ENCODE assay signal across 14 cellular contexts in the genomic region with DNA sequence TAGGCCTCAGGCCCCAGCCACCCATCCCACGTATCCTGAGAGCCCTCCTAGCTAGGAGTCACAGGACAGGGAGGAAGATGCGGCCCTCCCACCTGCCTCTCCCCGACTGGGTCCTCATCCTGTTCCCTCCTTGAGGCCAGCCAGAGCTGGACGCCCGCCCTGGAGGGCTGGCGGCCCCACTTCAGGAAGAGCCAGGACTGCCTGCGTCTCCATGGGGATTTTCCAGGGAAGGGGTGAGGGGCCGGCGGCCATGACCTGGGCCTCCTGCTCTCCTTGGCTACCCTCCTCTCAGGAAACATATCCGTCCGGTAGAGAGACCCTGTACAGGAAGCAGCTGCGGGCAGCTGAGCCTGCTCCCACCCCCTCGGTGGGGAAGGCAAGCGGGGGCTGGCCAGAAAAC. TPM values are rescaled to one million over a fixed set of nuclear protein-coding genes. Genes with fewer than 3 reads are reported as not detected.
DNase-seq lines count a peak whose midpoint lies in the region; ATAC-seq and TF ChIP-seq lines count a peak whose summit lies in the region.
"Had no signal": no experiment of that assay in that cellular context is flagged by ENCODE, and none has a peak within 500 bp of the region (broad histone marks: within the 10 kb centered on the region; RNA-seq: fewer than 3 reads in every experiment).

No MANE protein-coding gene starts in this region.

- peaks cover 0 to 87% of the 10 kb centered on the region in 2 donors for H3K36me3 ChIP-seq in left lung
- H3K36me3 ChIP-seq in spleen = peaks cover 0 to 100% (median 88%) of the 10 kb centered on the region in 6 donors
- H3K36me3 ChIP-seq in MG63 = peaks cover 91% of the 10 kb centered on the region

- peaks cover 16 to 27% of the 10 kb centered on the region in 2 experiments for H3K4me1 Mint-ChIP-seq in H9

- H3K56ac ChIP-seq in H9 (ENCODE audit: insufficient read length, low read depth, low read length) = no peak overlapping the region

- H3K4me3 Mint-ChIP-seq in H9 = no peak overlapping the region
- H3K4me3 Mint-ChIP-seq: activated CD4-positive, alpha-beta memory T cell treated with anti-CD3 and anti-CD28 coated beads, Interleukin-2, amount 10 ng/mL, durations not matched to agents 7 days and 5 days; mesothelial cell of epicardium had no signal

- no peak overlapping the region for H2AK5ac ChIP-seq in H9 (ENCODE audit: insufficient read length, low read length)

- H3K4ac ChIP-seq in H9 (ENCODE audit: low read depth, low read length) = no peak overlapping the region

- no peak overlapping the region for H3T11ph ChIP-seq in H9 (ENCODE audit: low read length)

- no peak overlapping the region for H3K4me2 ChIP-seq in H9 (ENCODE audit: insufficient read depth, insufficient read length, low read length)
- H3K4me2 ChIP-seq: SK-N-SH had no signal

- H3K79me1 ChIP-seq in H9 (ENCODE audit: insufficient read depth, low read depth, low read length, poor library complexity, severe bottlenecking) = no peaks in the 10 kb centered on the region

- no peak overlapping the region for H3K14ac ChIP-seq in H9 (ENCODE audit: insufficient read depth, low read length)

- no peak overlapping the region for H2BK20ac ChIP-seq in H9 (ENCODE audit: low read depth, low read length, poor library complexity, severe bottlenecking)

- H2BK5ac ChIP-seq in H9 (ENCODE audit: insufficient read length, low read length) = no peak overlapping the region

- H3K27ac ChIP-seq in H9 (ENCODE audit: insufficient read length, low read depth, low read length) (no peak overlapping the region), dorsolateral prefrontal cortex (peak overlapping the region in 54 of 59 donors; percentile 3 to 85 (median 69)), left lung (peak overlapping the region in 1 of 2 donors; percentile 58), spleen (peak overlapping the region; percentile 32 to 93 (median 67))

- H3K36me3 Mint-ChIP-seq in H9 (ENCODE audit: insufficient read depth in 1 of 3, low read depth in 3 of 3) = peaks cover 52 to 92% (median 90%) of the 10 kb centered on the region in 3 experiments

- no peak overlapping the region for H3K9ac ChIP-seq in H9 (ENCODE audit: extremely low read depth, insufficient read length, low read length)
- H3K9ac ChIP-seq: SK-N-SH had no signal

- H2BK12ac ChIP-seq in H9 (ENCODE audit: insufficient read length, low read depth, low read length) = no peak overlapping the region

- no peak overlapping the region for H4K5ac ChIP-seq in H9 (ENCODE audit: insufficient read length, low read depth, low read length)

- H3K23me2 ChIP-seq in H9 (ENCODE audit: insufficient read length, low read depth, low read length, poor library complexity, severe bottlenecking) = no peaks in the 10 kb centered on the region

- TF ChIP-seq POLR2A in spleen (IDR thresholded peaks at IDR 0.05) = peak in 1 of 3 donors; percentile 14

- H3K9me3 Mint-ChIP-seq in H9 = no peaks in the 10 kb centered on the region
- H3K9me3 Mint-ChIP-seq: activated CD4-positive, alpha-beta memory T cell treated with anti-CD3 and anti-CD28 coated beads, Interleukin-2, amount 10 ng/mL, durations not matched to agents 7 days and 5 days; mesothelial cell of epicardium had no signal

- H2BK120ac ChIP-seq in H9 (ENCODE audit: low read depth, low read length, poor library complexity, severe bottlenecking) = no peak overlapping the region

- H3K4me1 ChIP-seq in H9 (ENCODE audit: insufficient read depth, low read length) = no peaks in the 10 kb centered on the region
- H3K4me1 ChIP-seq in left lung = peaks cover 6 to 71% of the 10 kb centered on the region in 2 donors
- peaks cover 43 to 100% (median 86%) of the 10 kb centered on the region in 6 donors for H3K4me1 ChIP-seq in spleen

- no peak overlapping the region for H4K8ac ChIP-seq in H9 (replicated peaks; ENCODE audit: insufficient read length, low read depth, low read length)

- ATAC-seq in left lung = peak; percentile 1
- no peak for ATAC-seq in HG03045 (IDR thresholded peaks at IDR 0.05; ENCODE audit: unreplicated experiment)
- no peak for ATAC-seq in HG02610 (IDR thresholded peaks at IDR 0.05; ENCODE audit: unreplicated experiment)
- no peak for ATAC-seq in GM21423 (IDR thresholded peaks at IDR 0.05; ENCODE audit: unreplicated experiment)
- ATAC-seq: PC-3 had no signal

- no peak overlapping the region for H3K23ac ChIP-seq in H9 (ENCODE audit: insufficient read length, low read depth, low read length)

- no peak overlapping the region for H3K18ac ChIP-seq in H9 (ENCODE audit: insufficient read length, low read depth, low read length)

- H3K27ac Mint-ChIP-seq in H9 = peak overlapping the region in 2 of 3 experiments; percentile 50 to 85; a peak in 2 of 7 replicates
- H3K27ac Mint-ChIP-seq: activated CD4-positive, alpha-beta memory T cell treated with anti-CD3 and anti-CD28 coated beads, Interleukin-2, amount 10 ng/mL, durations not matched to agents 7 days and 5 days had no signal

- H3K9me3 ChIP-seq in H9 (ENCODE audit: control insufficient read depth, low read depth, low read length) (no peaks in the 10 kb centered on the region), left lung (no peaks in the 10 kb centered on the region), spleen (no peaks in the 10 kb centered on the region), MG63 (no peaks in the 10 kb centered on the region)
- H3K9me3 ChIP-seq: SK-N-SH had no signal

- TF ChIP-seq CTCF in H9 (conservative IDR thresholded peaks at IDR 0.05) = no peak
- no peak for TF ChIP-seq CTCF in dorsolateral prefrontal cortex (IDR thresholded peaks at IDR 0.05 in 54 of 56, conservative IDR thresholded peaks at IDR 0.05 in 2 of 56; ENCODE audit: low read depth in 1 of 56, partially characterized antibody in 56 of 56)
- no peak for TF ChIP-seq CTCF in left lung (IDR thresholded peaks at IDR 0.05)
- TF ChIP-seq CTCF in spleen (IDR thresholded peaks at IDR 0.05 in 8 of 11, conservative IDR thresholded peaks at IDR 0.05 in 3 of 11) = no peak

- no peaks in the 10 kb centered on the region; the same call in 1 of the 2 replicates for H3K79me2 ChIP-seq in H9 (ENCODE audit: insufficient read depth, low read length)

- intact Hi-C loops in dorsolateral prefrontal cortex (cut with DNase I) = loop anchor here (5.0 kb wide), 2 partner anchors 66 to 116 kb away; partner anchors contain the start of gene DACT3 (in 1 of the 2)
- intact Hi-C loops in left lung (cut with DNase I) = no loop called here
- intact Hi-C loops in spleen (cut with DNase I; ENCODE audit: low total_unique reads) = loop anchor here (2.0 kb wide), 1 partner anchor 23 kb away; no protein-coding TSS in a partner anchor

- H4K20me1 ChIP-seq in H9 (ENCODE audit: control insufficient read depth, insufficient read depth, insufficient read length) = peaks cover under 1% of the 10 kb centered on the region

- H3K27me3 ChIP-seq in H9 (ENCODE audit: insufficient read depth, low read length) (no peaks in the 10 kb centered on the region), dorsolateral prefrontal cortex (no peaks in the 10 kb centered on the region), left lung (no peaks in the 10 kb centered on the region), spleen (replicated peaks in 1 of 7) (no peaks in the 10 kb centered on the region), MG63 (no peaks in the 10 kb centered on the region)

- no peak overlapping the region for H2AFZ ChIP-seq in H9 (ENCODE audit: low read length)

- H3K27me3 Mint-ChIP-seq in H9 (ENCODE audit: low read depth) = no peaks in the 10 kb centered on the region; the same call in 1 of the 2 replicates
- H3K27me3 Mint-ChIP-seq: activated CD4-positive, alpha-beta memory T cell treated with anti-CD3 and anti-CD28 coated beads, Interleukin-2, amount 10 ng/mL, durations not matched to agents 7 days and 5 days had no signal

- no peak overlapping the region for H2BK15ac ChIP-seq in H9 (ENCODE audit: low read depth, low read length)

- H4K91ac ChIP-seq in H9 (ENCODE audit: insufficient read length, low read depth, low read length) = no peak overlapping the region

- WGBS in H9 (ENCODE audit: extremely low coverage, insufficient read length, low lambda C conversion rate) = no CpG with 5 or more reads among the region's 14 CpGs
- WGBS in spleen, 5 donors = 40 to 54% (median 52%) methylated on average over 8 to 14 of the region's 14 CpGs

- DNase-seq in H9 (no peak), dorsolateral prefrontal cortex (no peak), left lung (peak in 1 of 2 donors; percentile 61), spleen (peak; percentile 79), MG63 (no peak)
- DNase-seq: NCI-H187 treated with DMSO at 0.1 percent for 48 hours, occipital lobe had no signal

- H3K4me3 ChIP-seq in dorsolateral prefrontal cortex (peak overlapping the region in 6 of 59 donors; percentile 5 to 16 (median 8)), left lung (no peak overlapping the region), spleen (peak overlapping the region in 3 of 8 donors; percentile 3 to 57 (median 33)), MG63 (no peak overlapping the region)

RNA-seq across cellular contexts. Expression of gene PRKD2, which starts 11.3 kb away (rescaled TPM):
- total RNA-seq in H9 (2021) (60.7 and 60.8 TPM in 2 replicates), dorsolateral prefrontal cortex (10 to 100 TPM in 104 of 120 experiments, 1 to 10 TPM in 16; 6.8 to 37.3 (median 13.5) TPM), left lung (10 to 100 TPM; 37.8 to 48.5 TPM), spleen (100 to 1,000 TPM in 4 of 7 donors, 10 to 100 TPM in 3; 76.3 to 127 (median 115) TPM)
- polyA plus RNA-seq in spleen = 100 to 1,000 TPM in 2 of 3 donors, 10 to 100 TPM in 1; 63.4 to 132 (median 105) TPM
- 8.6 and 20.4 TPM in 2 replicates for total RNA-seq in MG63 (2014; rRNA removed; shearing (Covaris generic); ENCODE audit: low replicate concordance)

RNA-seq across cellular contexts. Expression of gene FKRP, which starts 17.6 kb away (rescaled TPM):
- total RNA-seq in H9 (2021) (39.1 and 42.2 TPM in 2 replicates), dorsolateral prefrontal cortex (10 to 100 TPM; 18.2 to 45.4 (median 30.5) TPM), left lung (10 to 100 TPM; 18.8 to 20.9 TPM), spleen (10 to 100 TPM; 15.4 to 24.8 (median 19.3) TPM)
- polyA plus RNA-seq in spleen = 10 to 100 TPM in 1 of 3 donors, 1 to 10 TPM in 2; 5.3 to 13.0 (median 9.8) TPM
- 6.5 and 18.0 TPM in 2 replicates for total RNA-seq in MG63 (2014; rRNA removed; shearing (Covaris generic); ENCODE audit: low replicate concordance)

RNA-seq across cellular contexts. Expression of gene STRN4, which starts 18.0 kb away (rescaled TPM):
- total RNA-seq in H9 (2021) = 143 and 148 TPM in 2 replicates
- 100 to 1,000 TPM in 19 of 120 experiments, 10 to 100 TPM in 101; 69.7 to 119 (median 86.8) TPM for total RNA-seq in dorsolateral prefrontal cortex
- total RNA-seq in left lung = 10 to 100 TPM; 54.2 to 73.4 TPM
- total RNA-seq in spleen = 100 to 1,000 TPM in 5 of 7 donors, 10 to 100 TPM in 2; 90.1 to 143 (median 107) TPM
- polyA plus RNA-seq in spleen = 10 to 100 TPM; 28.2 to 70.7 (median 30.0) TPM
- total RNA-seq in MG63 (2014; rRNA removed; shearing (Covaris generic); ENCODE audit: low replicate concordance) = 55.2 and 81.7 TPM in 2 replicates

Comparison
In these comparisons a context has a peak if more than half of its experiments do, and no peak if none do; other contexts are left out.
1. intact Hi-C loops: an anchor here in dorsolateral prefrontal cortex (5.0 kb wide) and spleen (2.0 kb wide); none called in left lung.